In the genomic region with DNA sequence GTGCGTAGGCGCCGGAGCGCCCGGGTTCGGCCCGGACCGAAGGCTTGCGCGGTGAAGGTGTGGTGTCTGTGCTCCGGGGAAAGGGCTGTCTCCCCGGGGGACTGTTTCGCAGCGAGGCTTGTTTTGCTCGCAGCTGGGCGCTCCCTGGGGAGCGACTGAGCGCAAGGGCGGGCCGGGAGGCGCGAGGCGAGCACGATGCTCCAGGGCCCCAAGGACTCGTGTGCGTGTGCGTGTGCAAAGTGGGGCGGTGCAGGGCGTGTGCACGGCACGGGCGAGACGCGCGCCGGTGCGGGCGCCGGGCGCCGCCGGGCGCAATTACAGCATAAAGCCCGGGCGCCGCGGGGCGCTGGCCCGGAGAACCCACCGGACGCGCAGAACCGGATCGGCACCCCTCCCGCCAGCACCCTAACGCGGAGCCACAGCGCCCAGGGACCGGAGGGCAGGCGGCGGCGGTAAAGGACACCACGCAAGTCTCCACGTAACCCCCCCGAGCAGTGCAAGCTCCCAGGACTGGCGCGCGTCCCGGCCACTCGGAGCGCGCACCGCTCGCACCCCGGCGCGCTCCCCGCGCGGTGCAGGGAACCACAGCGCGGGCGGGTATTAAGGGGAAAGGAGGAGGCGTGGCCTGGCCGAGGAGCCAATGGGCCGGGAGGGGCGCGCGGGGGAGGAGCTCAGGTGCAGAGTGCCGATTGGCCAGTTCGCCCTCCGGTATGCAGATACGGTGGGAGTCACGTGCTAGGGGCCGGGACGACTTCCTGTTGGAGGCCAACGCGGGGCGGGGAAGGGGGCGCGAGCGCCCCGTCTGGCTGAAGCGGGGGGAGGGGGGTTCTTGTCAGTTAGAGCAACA, we compare ENCODE assay signal across 1 cellular context.
TF ChIP-seq lines count a peak whose summit lies in the region.

A gene with protein sequence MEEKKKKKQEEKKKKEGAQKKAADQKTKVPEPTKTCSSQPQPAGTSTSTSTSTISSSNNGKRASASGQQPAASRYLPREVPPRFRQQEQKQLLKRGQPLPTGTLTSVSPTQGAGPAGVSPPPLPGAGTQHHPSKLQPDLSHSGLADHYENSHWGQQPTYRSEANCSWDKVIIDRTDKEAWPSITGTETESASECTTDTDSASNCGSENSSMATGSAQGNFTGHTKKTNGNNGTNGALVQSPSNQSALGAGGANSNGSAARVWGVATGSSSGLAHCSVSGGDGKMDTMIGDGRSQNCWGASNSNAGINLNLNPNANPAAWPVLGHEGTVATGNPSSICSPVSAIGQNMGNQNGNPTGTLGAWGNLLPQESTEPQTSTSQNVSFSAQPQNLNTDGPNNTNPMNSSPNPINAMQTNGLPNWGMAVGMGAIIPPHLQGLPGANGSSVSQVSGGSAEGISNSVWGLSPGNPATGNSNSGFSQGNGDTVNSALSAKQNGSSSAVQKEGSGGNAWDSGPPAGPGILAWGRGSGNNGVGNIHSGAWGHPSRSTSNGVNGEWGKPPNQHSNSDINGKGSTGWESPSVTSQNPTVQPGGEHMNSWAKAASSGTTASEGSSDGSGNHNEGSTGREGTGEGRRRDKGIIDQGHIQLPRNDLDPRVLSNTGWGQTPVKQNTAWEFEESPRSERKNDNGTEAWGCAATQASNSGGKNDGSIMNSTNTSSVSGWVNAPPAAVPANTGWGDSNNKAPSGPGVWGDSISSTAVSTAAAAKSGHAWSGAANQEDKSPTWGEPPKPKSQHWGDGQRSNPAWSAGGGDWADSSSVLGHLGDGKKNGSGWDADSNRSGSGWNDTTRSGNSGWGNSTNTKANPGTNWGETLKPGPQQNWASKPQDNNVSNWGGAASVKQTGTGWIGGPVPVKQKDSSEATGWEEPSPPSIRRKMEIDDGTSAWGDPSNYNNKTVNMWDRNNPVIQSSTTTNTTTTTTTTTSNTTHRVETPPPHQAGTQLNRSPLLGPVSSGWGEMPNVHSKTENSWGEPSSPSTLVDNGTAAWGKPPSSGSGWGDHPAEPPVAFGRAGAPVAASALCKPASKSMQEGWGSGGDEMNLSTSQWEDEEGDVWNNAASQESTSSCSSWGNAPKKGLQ (N-terminal part only) (plus strand): TSS at position 835 of the 847 bp plus-strand sequence. CDS start 45,504 bp downstream, outside the sequence.

TF ChIP-seq in HepG2, 621 proteins besides CTCF, POLR2A, EP300 and RAD21 (continued from another document and continues in another):
- TF ChIP-seq, protein P1, sequence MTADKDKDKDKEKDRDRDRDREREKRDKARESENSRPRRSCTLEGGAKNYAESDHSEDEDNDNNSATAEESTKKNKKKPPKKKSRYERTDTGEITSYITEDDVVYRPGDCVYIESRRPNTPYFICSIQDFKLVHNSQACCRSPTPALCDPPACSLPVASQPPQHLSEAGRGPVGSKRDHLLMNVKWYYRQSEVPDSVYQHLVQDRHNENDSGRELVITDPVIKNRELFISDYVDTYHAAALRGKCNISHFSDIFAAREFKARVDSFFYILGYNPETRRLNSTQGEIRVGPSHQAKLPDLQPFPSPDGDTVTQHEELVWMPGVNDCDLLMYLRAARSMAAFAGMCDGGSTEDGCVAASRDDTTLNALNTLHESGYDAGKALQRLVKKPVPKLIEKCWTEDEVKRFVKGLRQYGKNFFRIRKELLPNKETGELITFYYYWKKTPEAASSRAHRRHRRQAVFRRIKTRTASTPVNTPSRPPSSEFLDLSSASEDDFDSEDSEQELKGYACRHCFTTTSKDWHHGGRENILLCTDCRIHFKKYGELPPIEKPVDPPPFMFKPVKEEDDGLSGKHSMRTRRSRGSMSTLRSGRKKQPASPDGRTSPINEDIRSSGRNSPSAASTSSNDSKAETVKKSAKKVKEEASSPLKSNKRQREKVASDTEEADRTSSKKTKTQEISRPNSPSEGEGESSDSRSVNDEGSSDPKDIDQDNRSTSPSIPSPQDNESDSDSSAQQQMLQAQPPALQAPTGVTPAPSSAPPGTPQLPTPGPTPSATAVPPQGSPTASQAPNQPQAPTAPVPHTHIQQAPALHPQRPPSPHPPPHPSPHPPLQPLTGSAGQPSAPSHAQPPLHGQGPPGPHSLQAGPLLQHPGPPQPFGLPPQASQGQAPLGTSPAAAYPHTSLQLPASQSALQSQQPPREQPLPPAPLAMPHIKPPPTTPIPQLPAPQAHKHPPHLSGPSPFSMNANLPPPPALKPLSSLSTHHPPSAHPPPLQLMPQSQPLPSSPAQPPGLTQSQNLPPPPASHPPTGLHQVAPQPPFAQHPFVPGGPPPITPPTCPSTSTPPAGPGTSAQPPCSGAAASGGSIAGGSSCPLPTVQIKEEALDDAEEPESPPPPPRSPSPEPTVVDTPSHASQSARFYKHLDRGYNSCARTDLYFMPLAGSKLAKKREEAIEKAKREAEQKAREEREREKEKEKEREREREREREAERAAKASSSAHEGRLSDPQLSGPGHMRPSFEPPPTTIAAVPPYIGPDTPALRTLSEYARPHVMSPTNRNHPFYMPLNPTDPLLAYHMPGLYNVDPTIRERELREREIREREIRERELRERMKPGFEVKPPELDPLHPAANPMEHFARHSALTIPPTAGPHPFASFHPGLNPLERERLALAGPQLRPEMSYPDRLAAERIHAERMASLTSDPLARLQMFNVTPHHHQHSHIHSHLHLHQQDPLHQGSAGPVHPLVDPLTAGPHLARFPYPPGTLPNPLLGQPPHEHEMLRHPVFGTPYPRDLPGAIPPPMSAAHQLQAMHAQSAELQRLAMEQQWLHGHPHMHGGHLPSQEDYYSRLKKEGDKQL (CRISPR knock-in tag; IDR thresholded peaks at IDR 0.05; ENCODE audit: low read depth), result 0 out of 2 replicates have a peak, but pooled peaks have one; percentile 36
- TF ChIP-seq ZNF331 (CRISPR knock-in tag; IDR thresholded peaks at IDR 0.05) (peak; percentile 73), ZEB1 (IDR thresholded peaks at IDR 0.05; ENCODE audit: insufficient replicate concordance, low read depth) (no peak), ZNF549 (CRISPR knock-in tag; IDR thresholded peaks at IDR 0.05) (0 out of 2 replicates have a peak, but pooled peaks have one; percentile 41), ZNF792 (CRISPR knock-in tag; IDR thresholded peaks at IDR 0.05) (0 out of 2 replicates have a peak, but pooled peaks have one; percentile 28), THAP11 (CRISPR knock-in tag; IDR thresholded peaks at IDR 0.05) (peak; percentile 74), KLF9 (CRISPR knock-in tag; IDR thresholded peaks at IDR 0.05; ENCODE audit: low read depth) (no peak), ZNF317 (CRISPR knock-in tag; IDR thresholded peaks at IDR 0.05) (no peak), POLR2AphosphoS2 (IDR thresholded peaks at IDR 0.05; ENCODE audit: low read depth, low read length) (0 out of 2 replicates have a peak, but pooled peaks have one; percentile 72), TOPORS (CRISPR knock-in tag; IDR thresholded peaks at IDR 0.05) (peak; percentile 40; the same call in 1 of the 2 replicates), ZFAT (CRISPR knock-in tag; conservative IDR thresholded peaks at IDR 0.05) (0 out of 2 replicates have a peak, but pooled peaks have one; percentile 63), MIER2 (CRISPR knock-in tag; IDR thresholded peaks at IDR 0.05) (0 out of 2 replicates have a peak, but pooled peaks have one; percentile 25), ZNF724P (CRISPR knock-in tag; IDR thresholded peaks at IDR 0.05; ENCODE audit: borderline replicate concordance) (peak; percentile 95), ZNF180 (CRISPR knock-in tag; IDR thresholded peaks at IDR 0.05; ENCODE audit: borderline replicate concordance, low read depth) (0 out of 2 replicates have a peak, but pooled peaks have one; percentile 27), MLLT10 (CRISPR knock-in tag; IDR thresholded peaks at IDR 0.05) (no peak), NR1H2 (CRISPR knock-in tag; IDR thresholded peaks at IDR 0.05; ENCODE audit: borderline replicate concordance, low read depth) (peak; percentile 79; the same call in 1 of the 2 replicates), TEAD3 (CRISPR knock-in tag; optimal IDR thresholded peaks at IDR 0.05; ENCODE audit: borderline replicate concordance) (peak; percentile 93)
- TF ChIP-seq, protein P2, sequence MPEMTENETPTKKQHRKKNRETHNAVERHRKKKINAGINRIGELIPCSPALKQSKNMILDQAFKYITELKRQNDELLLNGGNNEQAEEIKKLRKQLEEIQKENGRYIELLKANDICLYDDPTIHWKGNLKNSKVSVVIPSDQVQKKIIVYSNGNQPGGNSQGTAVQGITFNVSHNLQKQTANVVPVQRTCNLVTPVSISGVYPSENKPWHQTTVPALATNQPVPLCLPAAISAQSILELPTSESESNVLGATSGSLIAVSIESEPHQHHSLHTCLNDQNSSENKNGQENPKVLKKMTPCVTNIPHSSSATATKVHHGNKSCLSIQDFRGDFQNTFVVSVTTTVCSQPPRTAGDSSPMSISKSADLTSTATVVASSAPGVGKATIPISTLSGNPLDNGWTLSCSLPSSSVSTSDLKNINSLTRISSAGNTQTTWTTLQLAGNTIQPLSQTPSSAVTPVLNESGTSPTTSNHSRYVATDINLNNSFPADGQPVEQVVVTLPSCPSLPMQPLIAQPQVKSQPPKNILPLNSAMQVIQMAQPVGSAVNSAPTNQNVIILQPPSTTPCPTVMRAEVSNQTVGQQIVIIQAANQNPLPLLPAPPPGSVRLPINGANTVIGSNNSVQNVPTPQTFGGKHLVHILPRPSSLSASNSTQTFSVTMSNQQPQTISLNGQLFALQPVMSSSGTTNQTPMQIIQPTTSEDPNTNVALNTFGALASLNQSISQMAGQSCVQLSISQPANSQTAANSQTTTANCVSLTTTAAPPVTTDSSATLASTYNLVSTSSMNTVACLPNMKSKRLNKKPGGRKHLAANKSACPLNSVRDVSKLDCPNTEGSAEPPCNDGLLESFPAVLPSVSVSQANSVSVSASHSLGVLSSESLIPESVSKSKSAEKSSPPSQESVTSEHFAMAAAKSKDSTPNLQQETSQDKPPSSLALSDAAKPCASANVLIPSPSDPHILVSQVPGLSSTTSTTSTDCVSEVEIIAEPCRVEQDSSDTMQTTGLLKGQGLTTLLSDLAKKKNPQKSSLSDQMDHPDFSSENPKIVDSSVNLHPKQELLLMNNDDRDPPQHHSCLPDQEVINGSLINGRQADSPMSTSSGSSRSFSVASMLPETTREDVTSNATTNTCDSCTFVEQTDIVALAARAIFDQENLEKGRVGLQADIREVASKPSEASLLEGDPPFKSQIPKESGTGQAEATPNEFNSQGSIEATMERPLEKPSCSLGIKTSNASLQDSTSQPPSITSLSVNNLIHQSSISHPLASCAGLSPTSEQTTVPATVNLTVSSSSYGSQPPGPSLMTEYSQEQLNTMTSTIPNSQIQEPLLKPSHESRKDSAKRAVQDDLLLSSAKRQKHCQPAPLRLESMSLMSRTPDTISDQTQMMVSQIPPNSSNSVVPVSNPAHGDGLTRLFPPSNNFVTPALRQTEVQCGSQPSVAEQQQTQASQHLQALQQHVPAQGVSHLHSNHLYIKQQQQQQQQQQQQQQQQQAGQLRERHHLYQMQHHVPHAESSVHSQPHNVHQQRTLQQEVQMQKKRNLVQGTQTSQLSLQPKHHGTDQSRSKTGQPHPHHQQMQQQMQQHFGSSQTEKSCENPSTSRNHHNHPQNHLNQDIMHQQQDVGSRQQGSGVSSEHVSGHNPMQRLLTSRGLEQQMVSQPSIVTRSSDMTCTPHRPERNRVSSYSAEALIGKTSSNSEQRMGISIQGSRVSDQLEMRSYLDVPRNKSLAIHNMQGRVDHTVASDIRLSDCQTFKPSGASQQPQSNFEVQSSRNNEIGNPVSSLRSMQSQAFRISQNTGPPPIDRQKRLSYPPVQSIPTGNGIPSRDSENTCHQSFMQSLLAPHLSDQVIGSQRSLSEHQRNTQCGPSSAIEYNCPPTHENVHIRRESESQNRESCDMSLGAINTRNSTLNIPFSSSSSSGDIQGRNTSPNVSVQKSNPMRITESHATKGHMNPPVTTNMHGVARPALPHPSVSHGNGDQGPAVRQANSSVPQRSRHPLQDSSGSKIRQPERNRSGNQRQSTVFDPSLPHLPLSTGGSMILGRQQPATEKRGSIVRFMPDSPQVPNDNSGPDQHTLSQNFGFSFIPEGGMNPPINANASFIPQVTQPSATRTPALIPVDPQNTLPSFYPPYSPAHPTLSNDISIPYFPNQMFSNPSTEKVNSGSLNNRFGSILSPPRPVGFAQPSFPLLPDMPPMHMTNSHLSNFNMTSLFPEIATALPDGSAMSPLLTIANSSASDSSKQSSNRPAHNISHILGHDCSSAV (CRISPR knock-in tag; IDR thresholded peaks at IDR 0.05; ENCODE audit: borderline replicate concordance), result 0 out of 2 replicates have a peak, but pooled peaks have one; percentile 46
- TF ChIP-seq, protein P3, sequence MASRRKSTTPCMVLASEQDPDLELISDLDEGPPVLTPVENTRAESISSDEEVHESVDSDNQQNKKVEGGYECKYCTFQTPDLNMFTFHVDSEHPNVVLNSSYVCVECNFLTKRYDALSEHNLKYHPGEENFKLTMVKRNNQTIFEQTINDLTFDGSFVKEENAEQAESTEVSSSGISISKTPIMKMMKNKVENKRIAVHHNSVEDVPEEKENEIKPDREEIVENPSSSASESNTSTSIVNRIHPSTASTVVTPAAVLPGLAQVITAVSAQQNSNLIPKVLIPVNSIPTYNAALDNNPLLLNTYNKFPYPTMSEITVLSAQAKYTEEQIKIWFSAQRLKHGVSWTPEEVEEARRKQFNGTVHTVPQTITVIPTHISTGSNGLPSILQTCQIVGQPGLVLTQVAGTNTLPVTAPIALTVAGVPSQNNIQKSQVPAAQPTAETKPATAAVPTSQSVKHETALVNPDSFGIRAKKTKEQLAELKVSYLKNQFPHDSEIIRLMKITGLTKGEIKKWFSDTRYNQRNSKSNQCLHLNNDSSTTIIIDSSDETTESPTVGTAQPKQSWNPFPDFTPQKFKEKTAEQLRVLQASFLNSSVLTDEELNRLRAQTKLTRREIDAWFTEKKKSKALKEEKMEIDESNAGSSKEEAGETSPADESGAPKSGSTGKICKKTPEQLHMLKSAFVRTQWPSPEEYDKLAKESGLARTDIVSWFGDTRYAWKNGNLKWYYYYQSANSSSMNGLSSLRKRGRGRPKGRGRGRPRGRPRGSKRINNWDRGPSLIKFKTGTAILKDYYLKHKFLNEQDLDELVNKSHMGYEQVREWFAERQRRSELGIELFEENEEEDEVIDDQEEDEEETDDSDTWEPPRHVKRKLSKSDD (CRISPR knock-in tag; IDR thresholded peaks at IDR 0.05; ENCODE audit: low read depth), result no peak; the same call in 1 of the 2 replicates
- TF ChIP-seq, protein P4, sequence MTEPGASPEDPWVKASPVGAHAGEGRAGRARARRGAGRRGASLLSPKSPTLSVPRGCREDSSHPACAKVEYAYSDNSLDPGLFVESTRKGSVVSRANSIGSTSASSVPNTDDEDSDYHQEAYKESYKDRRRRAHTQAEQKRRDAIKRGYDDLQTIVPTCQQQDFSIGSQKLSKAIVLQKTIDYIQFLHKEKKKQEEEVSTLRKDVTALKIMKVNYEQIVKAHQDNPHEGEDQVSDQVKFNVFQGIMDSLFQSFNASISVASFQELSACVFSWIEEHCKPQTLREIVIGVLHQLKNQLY (CRISPR knock-in tag; IDR thresholded peaks at IDR 0.05), result peak; percentile 68
- TF ChIP-seq, protein P5, sequence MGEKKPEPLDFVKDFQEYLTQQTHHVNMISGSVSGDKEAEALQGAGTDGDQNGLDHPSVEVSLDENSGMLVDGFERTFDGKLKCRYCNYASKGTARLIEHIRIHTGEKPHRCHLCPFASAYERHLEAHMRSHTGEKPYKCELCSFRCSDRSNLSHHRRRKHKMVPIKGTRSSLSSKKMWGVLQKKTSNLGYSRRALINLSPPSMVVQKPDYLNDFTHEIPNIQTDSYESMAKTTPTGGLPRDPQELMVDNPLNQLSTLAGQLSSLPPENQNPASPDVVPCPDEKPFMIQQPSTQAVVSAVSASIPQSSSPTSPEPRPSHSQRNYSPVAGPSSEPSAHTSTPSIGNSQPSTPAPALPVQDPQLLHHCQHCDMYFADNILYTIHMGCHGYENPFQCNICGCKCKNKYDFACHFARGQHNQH (CRISPR knock-in tag; IDR thresholded peaks at IDR 0.05), result peak; percentile 92
